In genomic region chr2:233051241-233052149, GRCh38 we compare ENCODE assay signal across 12 cellular contexts. TPM values are rescaled to one million over a fixed set of nuclear protein-coding genes. Genes with fewer than 3 reads are reported as not detected.
DNase-seq lines count a peak whose midpoint lies in the region; ATAC-seq and TF ChIP-seq lines count a peak whose summit lies in the region.
"Had no signal": no experiment of that assay in that cellular context is flagged by ENCODE, and none has a peak within 500 bp of the region (broad histone marks: within the 10 kb centered on the region; RNA-seq: fewer than 3 reads in every experiment).

No MANE protein-coding gene starts in this region.

- H3K27ac ChIP-seq in ascending aorta, result peak overlapping the region in 1 of 2 donors; percentile 32
- H3K27ac ChIP-seq: hepatocyte, parathyroid adenoma had no signal

- no peaks in the 10 kb centered on the region for H3K27me3 ChIP-seq in ascending aorta

- H3K4me3 ChIP-seq in ascending aorta, result no peak overlapping the region
- H3K4me3 ChIP-seq: hepatocyte had no signal

- ATAC-seq in Right ventricle myocardium superior (ENCODE audit: poor library complexity) (peak; percentile 76), omental fat pad (ENCODE audit: low FRiP score) (peak; percentile 94), HG03457 (IDR thresholded peaks at IDR 0.05; ENCODE audit: unreplicated experiment) (no peak)

- intact Hi-C loops in ascending aorta (cut with DNase I), result loop anchor here (5.0 kb wide), 2 partner anchors 199 to 201 kb away; partner anchors contain the start of gene ATG16L1
- intact Hi-C loops in Right ventricle myocardium superior (cut with DNase I), result no loop called here

- DNase-seq in GM03348 (ENCODE audit: low spot score) (peak; percentile 71), ascending aorta (ENCODE audit: low spot score in 2 of 2) (peak; percentile 50 to 83), Right ventricle myocardium superior (peak; percentile 85), omental fat pad (ENCODE audit: low spot score) (peak; percentile 40), NCI-H82 treated with DMSO at 0.1 percent for 48 hours (lab: John Stamatoyannopoulos, UW; ENCODE audit: unreplicated experiment) (no peak), SIG-M5 (lab: John Stamatoyannopoulos, UW) (no peak), NCI-H1930 (lab: John Stamatoyannopoulos, UW) (no peak)
- DNase-seq: HCEC 1CT, NCI-H774 had no signal

- H3K4me1 ChIP-seq in ascending aorta, result peaks cover 0 to 3% of the 10 kb centered on the region in 2 donors
- H3K4me1 ChIP-seq: parathyroid adenoma had no signal

- H3K9me3 ChIP-seq in ascending aorta, result no peaks in the 10 kb centered on the region

- no peaks in the 10 kb centered on the region for H3K36me3 ChIP-seq in ascending aorta

- no peak for TF ChIP-seq CTCF in ascending aorta (IDR thresholded peaks at IDR 0.05)
- no peak for TF ChIP-seq CTCF in omental fat pad (IDR thresholded peaks at IDR 0.05)

RNA-seq across cellular contexts. Expression of gene INPP5D, which starts 8.6 kb away (rescaled TPM):
- 21.7 TPM for total RNA-seq in ascending aorta
- 4.6 TPM for total RNA-seq in Right ventricle myocardium superior
- 10 to 100 TPM; 17.9 to 55.8 (median 27.6) TPM for total RNA-seq in omental fat pad

RNA-seq across cellular contexts. Expression of gene NEU2, which starts 19.0 kb away (rescaled TPM):
- total RNA-seq in ascending aorta (not detected), Right ventricle myocardium superior (not detected), omental fat pad (not detected)
- total RNA-seq: hepatocyte had no signal

RNA-seq across cellular contexts. Expression of gene NGEF, which starts 38.4 kb away (rescaled TPM):
- total RNA-seq in ascending aorta (0.43 TPM), Right ventricle myocardium superior (not detected), omental fat pad (1 to 10 TPM in 3 of 4 donors, not detected in 1; 1.1 to 1.9 (median 1.3) TPM)

Comparison
In these comparisons a context has a peak if more than half of its experiments do, and no peak if none do; other contexts are left out.
1. DNase-seq: peak in GM03348 (single experiment), ascending aorta (2 of 2), Right ventricle myocardium superior (single experiment) and omental fat pad (single experiment); none in NCI-H82 treated with DMSO at 0.1 percent for 48 hours (single experiment), SIG-M5 (single experiment) and NCI-H1930 (0 of 2).